ENCODE assay signal across 31 cellular contexts in the genomic region with DNA sequence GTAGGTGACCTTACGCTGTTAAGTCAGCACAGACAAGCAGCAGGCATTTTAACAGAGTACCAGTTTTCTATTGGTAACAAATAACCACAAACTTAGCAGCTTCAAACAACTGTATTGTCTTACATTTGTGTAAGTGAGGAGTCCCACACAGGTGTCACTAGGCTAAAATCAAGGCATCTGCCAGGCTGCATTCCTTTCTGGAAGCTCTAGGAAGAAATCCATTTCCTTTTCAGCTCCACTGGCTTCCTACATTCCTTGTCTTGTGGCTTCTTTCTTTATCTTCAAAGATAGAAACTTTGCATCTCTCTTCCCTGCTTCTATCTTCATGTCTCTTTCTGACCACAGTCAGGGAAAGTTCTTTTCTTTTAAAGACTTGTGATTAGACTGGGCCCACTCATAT.
"Had no signal": no experiment of that assay in that cellular context is flagged by ENCODE, and none has a peak within 500 bp of the region (broad histone marks: within the 10 kb centered on the region; RNA-seq: fewer than 3 reads in every experiment).

No MANE protein-coding gene starts in this region.

- H2AFZ ChIP-seq: neural progenitor cell had no signal

- H3K4me3 Mint-ChIP-seq: immature natural killer cell; mesothelial cell of epicardium; naive B cell; natural killer cell; nephron progenitor cell; neural progenitor cell; stimulated activated memory B cell treated with anti-CD40 and anti-IgM and Interleukin-4, amounts not matched to agents 10 μg/mL and 1 μg/mL and 100 μg/mL, for 72 hours; stimulated activated naive CD8-positive, alpha-beta T cell treated with anti-CD3 and anti-CD28 coated beads, Interleukin-15, amount 100 ng/mL, for 72 hours; type B pancreatic cell had no signal

- H3K27me3 Mint-ChIP-seq: naive B cell; progenitor cell of endocrine pancreas; stimulated activated memory B cell treated with anti-CD40 and anti-IgM and Interleukin-4, amounts not matched to agents 10 μg/mL and 1 μg/mL and 100 μg/mL, for 72 hours; type B pancreatic cell had no signal

- ATAC-seq: left colon; left lung; lower lobe of right lung; natural killer cell; right lobe of liver; stimulated activated memory B cell treated with anti-CD40 and anti-IgM and Interleukin-4, amounts not matched to agents 10 μg/mL and 1 μg/mL and 100 μg/mL, for 72 hours; stimulated activated naive CD8-positive, alpha-beta T cell treated with anti-CD3 and anti-CD28 coated beads, Interleukin-15, amount 100 ng/mL, for 72 hours had no signal

- H3K4me3 ChIP-seq: left lung, lower lobe of right lung, neural progenitor cell, right atrium auricular region, right lobe of liver, smooth muscle cell, tibial nerve, uterus had no signal

- FAIRE-seq: islet of Langerhans, kidney had no signal

- H3K4me1 Mint-ChIP-seq: immature natural killer cell; mesothelial cell of epicardium; naive B cell; natural killer cell; nephron progenitor cell; neural progenitor cell; stimulated activated memory B cell treated with anti-CD40 and anti-IgM and Interleukin-4, amounts not matched to agents 10 μg/mL and 1 μg/mL and 100 μg/mL, for 72 hours; stimulated activated naive CD8-positive, alpha-beta T cell treated with anti-CD3 and anti-CD28 coated beads, Interleukin-15, amount 100 ng/mL, for 72 hours had no signal

- H3K27ac Mint-ChIP-seq: immature natural killer cell; mesothelial cell of epicardium; naive B cell; natural killer cell; nephron progenitor cell; neural progenitor cell; progenitor cell of endocrine pancreas; stimulated activated memory B cell treated with anti-CD40 and anti-IgM and Interleukin-4, amounts not matched to agents 10 μg/mL and 1 μg/mL and 100 μg/mL, for 72 hours; stimulated activated naive CD8-positive, alpha-beta T cell treated with anti-CD3 and anti-CD28 coated beads, Interleukin-15, amount 100 ng/mL, for 72 hours; type B pancreatic cell had no signal

- H3K36me3 ChIP-seq: left lung, lower lobe of right lung, neural progenitor cell, neutrophil, right atrium auricular region, right lobe of liver, tibial nerve, uterus had no signal

- DNase-seq: hippocampal formation; immature natural killer cell; kidney; left colon; left lung; lower lobe of right lung; mammary epithelial cell; mesenchymal stem cell; naive B cell; natural killer cell; nephron progenitor cell; occipital lobe; right lobe of liver; stimulated activated CD4-positive, alpha-beta T cell treated with anti-CD3 and anti-CD28 coated beads, Interleukin-1b, Interleukin-23, amount 100 ng/mL, for 48 hours; stimulated activated CD4-positive, alpha-beta T cell treated with anti-CD3 and anti-CD28 coated beads, Interleukin-2, amount 100 ng/mL, for 48 hours; stimulated activated CD4-positive, alpha-beta T cell treated with anti-CD3 and anti-CD28 coated beads, Interleukin-4, amount 100 ng/mL, for 4 hours; stimulated activated CD8-positive, alpha-beta memory T cell treated with anti-CD3 and anti-CD28 coated beads, Interleukin-4, amount 100 ng/mL, for 48 hours; stimulated activated naive CD4-positive, alpha-beta T cell treated with Interleukin-2 at 50 U/mL for 16 hours; stimulated activated naive CD8-positive, alpha-beta T cell treated with anti-CD3 and anti-CD28 coated beads, Interleukin-15, amount 100 ng/mL, for 72 hours; substantia nigra; uterus had no signal

- H3K9me3 ChIP-seq: left lung, lower lobe of right lung, neutrophil, right atrium auricular region, right lobe of liver, tibial nerve, uterus had no signal

- H3K9ac ChIP-seq: neural progenitor cell had no signal

- H3K4me1 ChIP-seq: left lung, lower lobe of right lung, neural progenitor cell, right atrium auricular region, right lobe of liver, tibial nerve, uterus had no signal

- H3K4me2 ChIP-seq: neural progenitor cell, smooth muscle cell had no signal

- H3K9me3 Mint-ChIP-seq: mesothelial cell of epicardium; nephron progenitor cell; neural progenitor cell; stimulated activated naive CD8-positive, alpha-beta T cell treated with anti-CD3 and anti-CD28 coated beads, Interleukin-15, amount 100 ng/mL, for 72 hours; type B pancreatic cell had no signal

- H3K27me3 ChIP-seq: left lung, neural progenitor cell, neutrophil, right atrium auricular region, right lobe of liver, tibial nerve, uterus had no signal

- H3K36me3 Mint-ChIP-seq: immature natural killer cell; mesothelial cell of epicardium; naive B cell; natural killer cell; neural progenitor cell; stimulated activated memory B cell treated with anti-CD40 and anti-IgM and Interleukin-4, amounts not matched to agents 10 μg/mL and 1 μg/mL and 100 μg/mL, for 72 hours; type B pancreatic cell had no signal

- H3K27ac ChIP-seq: left lung, lower lobe of right lung, neural progenitor cell, neutrophil, right atrium auricular region, right lobe of liver, tibial nerve, uterus had no signal
